Comparison of ENCODE assay signal across 11 cellular contexts in genomic region chr9:4904322-4905134, GRCh38.
DNase-seq lines count a peak whose midpoint lies in the region; ATAC-seq and TF ChIP-seq lines count a peak whose summit lies in the region.
"Had no signal": no experiment of that assay in that cellular context is flagged by ENCODE, and none has a peak within 500 bp of the region (broad histone marks: within the 10 kb centered on the region; RNA-seq: fewer than 3 reads in every experiment).

No MANE protein-coding gene starts in this region.

- CTCF ChIA-PET in mammary epithelial cell (lab: Charles Lee; ENCODE audit: low non-redundant PET), result no interaction called here

- H3K27me3 ChIP-seq in mammary epithelial cell (ENCODE audit: insufficient read depth, low read length) (peaks cover 3% of the 10 kb centered on the region), SJCRH30 (no peaks in the 10 kb centered on the region)
- H3K27me3 ChIP-seq: heart left ventricle, upper lobe of right lung had no signal

- no peak for TF ChIP-seq CTCF in mammary epithelial cell (conservative IDR thresholded peaks at IDR 0.05 in 1 of 2, IDR thresholded peaks at IDR 0.05 in 1 of 2; ENCODE audit: extremely low read depth in 1 of 2, insufficient read depth in 1 of 2, low read depth in 1 of 2, low read length in 2 of 2)

- no peaks in the 10 kb centered on the region for H3K36me3 ChIP-seq in mammary epithelial cell (ENCODE audit: insufficient read depth, low read length)
- no peaks in the 10 kb centered on the region for H3K36me3 ChIP-seq in SJCRH30
- H3K36me3 ChIP-seq: heart left ventricle, upper lobe of right lung had no signal

- DNase-seq in GM03348 (ENCODE audit: low spot score), result peak; percentile 71
- peak; percentile 55 for DNase-seq in NCI-H146 treated with DMSO at 0.1 percent for 48 hours (lab: John Stamatoyannopoulos, UW; ENCODE audit: unreplicated experiment)
- peak; percentile 69 for DNase-seq in mammary epithelial cell
- peak; percentile 80 for DNase-seq in renal cortical epithelial cell (ENCODE audit: low read depth)
- no peak for DNase-seq in SJCRH30
- DNase-seq in AML-193 (lab: John Stamatoyannopoulos, UW), result no peak
- DNase-seq in hypothalamus (lab: John Stamatoyannopoulos, UW), result no peak
- DNase-seq: DMS79 treated with DMSO at 0.1 percent for 48 hours, heart left ventricle, upper lobe of right lung had no signal

- H3K27ac ChIP-seq in mammary epithelial cell (ENCODE audit: insufficient read depth, low read depth, low read length), result no peak overlapping the region
- H3K27ac ChIP-seq in SJCRH30, result no peak overlapping the region
- H3K27ac ChIP-seq: upper lobe of right lung had no signal

- no peaks in the 10 kb centered on the region for H3K9me3 ChIP-seq in mammary epithelial cell (replicated peaks; ENCODE audit: insufficient read depth, low read length)
- H3K9me3 ChIP-seq in SJCRH30 (replicated peaks), result no peaks in the 10 kb centered on the region
- H3K9me3 ChIP-seq: upper lobe of right lung had no signal

- no peak overlapping the region for H3K9ac ChIP-seq in mammary epithelial cell (ENCODE audit: insufficient read depth, low read length)

- no peaks in the 10 kb centered on the region for H3K4me1 ChIP-seq in mammary epithelial cell (ENCODE audit: insufficient read depth, low read length)
- peaks cover 10% of the 10 kb centered on the region for H3K4me1 ChIP-seq in SJCRH30

- H2AFZ ChIP-seq in mammary epithelial cell (ENCODE audit: low read depth, low read length), result no peak overlapping the region

- H3K4me2 ChIP-seq in mammary epithelial cell (ENCODE audit: insufficient read depth, low read depth, low read length), result no peak overlapping the region

- H3K4me3 ChIP-seq in mammary epithelial cell (replicated peaks in 1 of 3; ENCODE audit: insufficient read depth in 1 of 3, low read depth in 2 of 3, low read length in 3 of 3) (no peak overlapping the region), SJCRH30 (no peak overlapping the region)
- H3K4me3 ChIP-seq: heart left ventricle, upper lobe of right lung had no signal

- no TSS peak for BruUV-seq in mammary epithelial cell (replicated peaks; lab: Mats Ljungman, UMichigan)

- ATAC-seq in GM21390 (IDR thresholded peaks at IDR 0.05; ENCODE audit: unreplicated experiment), result no peak
- ATAC-seq: upper lobe of right lung had no signal

- H3K79me2 ChIP-seq in mammary epithelial cell (ENCODE audit: insufficient read depth, low read length), result no peaks in the 10 kb centered on the region

- intact Hi-C loops in mammary epithelial cell (cut with micrococcal nuclease), result no loop called here

- H4K20me1 ChIP-seq in mammary epithelial cell (ENCODE audit: insufficient read depth, low read length), result no peaks in the 10 kb centered on the region

- in situ Hi-C loops in mammary epithelial cell (cut with MboI; ENCODE audit: low sequenced_read_pairs in 2 of 2), result no loop called here

- WGBS in mammary epithelial cell (ENCODE audit: low coverage, missing lambda C conversion rate), result 67% methylated on average over 3 of the region's 3 CpGs

- dilution Hi-C loops in mammary epithelial cell (cut with HindIII; ENCODE audit: low sequenced_read_pairs), result no loop called here

Comparison
In these comparisons a context has a peak if more than half of its experiments do, and no peak if none do; other contexts are left out.
1. DNase-seq: peak in GM03348 (single experiment), NCI-H146 treated with DMSO at 0.1 percent for 48 hours (single experiment), mammary epithelial cell (single experiment) and renal cortical epithelial cell (single experiment); none in SJCRH30 (0 of 2), AML-193 (0 of 2) and hypothalamus (0 of 51).